In genomic region chr12:120266180-120266535, GRCh38 we compare ENCODE assay signal across 11 cellular contexts. TPM values are rescaled to one million over a fixed set of nuclear protein-coding genes. Genes with fewer than 3 reads are reported as not detected.
DNase-seq lines count a peak whose midpoint lies in the region; ATAC-seq and TF ChIP-seq lines count a peak whose summit lies in the region.
"Had no signal": no experiment of that assay in that cellular context is flagged by ENCODE, and none has a peak within 500 bp of the region (broad histone marks: within the 10 kb centered on the region; RNA-seq: fewer than 3 reads in every experiment).

No MANE protein-coding gene starts in this region.

- no peaks in the 10 kb centered on the region for H3K79me1 ChIP-seq in mesenchymal stem cell (replicated peaks; ENCODE audit: low read length, poor library complexity, severe bottlenecking)

- H2BK120ac ChIP-seq in mesenchymal stem cell (ENCODE audit: low read depth, low read length): no peak overlapping the region

- peaks cover 27% of the 10 kb centered on the region for H3K4me1 Mint-ChIP-seq in MCF 10A (ENCODE audit: insufficient read depth, unreplicated experiment)
- peaks cover 37% of the 10 kb centered on the region for H3K4me1 Mint-ChIP-seq in activated CD4-positive, alpha-beta memory T cell treated with anti-CD3 and anti-CD28 coated beads, Interleukin-2, amount 10 ng/mL, durations not matched to agents 7 days and 5 days

- H3K4me3 ChIP-seq in breast epithelium (no peak overlapping the region), mesenchymal stem cell (ENCODE audit: insufficient read depth in 1 of 2, low read depth in 1 of 2, low read length in 2 of 2) (peak overlapping the region in 1 of 2 experiments; percentile 14), vagina (no peak overlapping the region)

- BruUV-seq in MCF 10A (replicated peaks; lab: Mats Ljungman, UMichigan): no TSS peak

- ATAC-seq in HG02981 (IDR thresholded peaks at IDR 0.05; ENCODE audit: unreplicated experiment) (no peak), GM21360 (IDR thresholded peaks at IDR 0.05; ENCODE audit: unreplicated experiment) (no peak)

- TF ChIP-seq CTCF in MCF 10A (IDR thresholded peaks at IDR 0.05; ENCODE audit: unreplicated experiment) (no peak), breast epithelium (IDR thresholded peaks at IDR 0.05) (no peak), vagina (IDR thresholded peaks at IDR 0.05) (no peak)

- H3K9me3 ChIP-seq in breast epithelium (no peaks in the 10 kb centered on the region), mesenchymal stem cell (ENCODE audit: control insufficient read depth, low read length) (no peaks in the 10 kb centered on the region), vagina (no peaks in the 10 kb centered on the region)

- H3K4me1 ChIP-seq in breast epithelium (peaks cover 11 to 29% of the 10 kb centered on the region in 2 donors), mesenchymal stem cell (ENCODE audit: control insufficient read depth, insufficient read depth, low read depth, low read length) (peaks cover 19% of the 10 kb centered on the region), vagina (peaks cover 44% of the 10 kb centered on the region)

- no peak overlapping the region for H3K14ac ChIP-seq in mesenchymal stem cell (ENCODE audit: low read length in 2 of 2)

- no peak overlapping the region for H3K23ac ChIP-seq in mesenchymal stem cell (ENCODE audit: low read length in 2 of 2)

- CTCF ChIA-PET in MCF 10A (lab: Yijun Ruan, JAX): interaction anchor here (0.6 to 15.6 kb wide), 13 partner anchors 9 to 165 kb away, joined by 3 to 454 read pairs (median 6); partner anchors contain the start of gene RPLP0
- CTCF ChIA-PET in activated CD4-positive, alpha-beta memory T cell treated with anti-CD3 and anti-CD28 coated beads, Interleukin-2, amount 10 ng/mL, durations not matched to agents 7 days and 5 days (lab: Charles Lee): interaction anchor here (0.7 to 15.9 kb wide), 22 partner anchors 8 to 156 kb away, joined by 3 to 561 read pairs (median 5); partner anchors contain the start of genes RNU4-2 and RPLP0

- H3K36me3 Mint-ChIP-seq in MCF 10A (ENCODE audit: insufficient read depth, unreplicated experiment): peaks cover 19% of the 10 kb centered on the region
- H3K36me3 Mint-ChIP-seq in activated CD4-positive, alpha-beta memory T cell treated with anti-CD3 and anti-CD28 coated beads, Interleukin-2, amount 10 ng/mL, durations not matched to agents 7 days and 5 days (ENCODE audit: low read depth): peaks cover 40% of the 10 kb centered on the region

- DNase-seq in MCF 10A (ENCODE audit: unreplicated experiment) (no peak), breast epithelium (ENCODE audit: low spot score in 2 of 2) (no peak), mesenchymal stem cell (no peak), vagina (ENCODE audit: extremely low spot score in 2 of 2) (no peak), NCI-H2081 treated with DMSO at 0.1 percent for 48 hours (lab: John Stamatoyannopoulos, UW) (no peak)
- DNase-seq in activated CD4-positive, alpha-beta memory T cell treated with anti-CD3 and anti-CD28 coated beads, Interleukin-2, amount 10 ng/mL, durations not matched to agents 7 days and 5 days: no peak
- DNase-seq: NCI-H524 treated with DMSO at 0.1 percent for 48 hours had no signal

- no peak overlapping the region for H2BK5ac ChIP-seq in mesenchymal stem cell (ENCODE audit: low read depth, low read length, poor library complexity, severe bottlenecking)

- no peak overlapping the region for H4K91ac ChIP-seq in mesenchymal stem cell (ENCODE audit: low read length)

- H3K36me3 ChIP-seq in breast epithelium (no peaks in the 10 kb centered on the region), mesenchymal stem cell (ENCODE audit: control insufficient read depth in 1 of 2, insufficient read depth in 2 of 2, low read depth in 1 of 2, low read length in 2 of 2) (peaks cover 0 to 17% of the 10 kb centered on the region in 2 experiments), vagina (no peaks in the 10 kb centered on the region)

- H3K4me2 ChIP-seq in mesenchymal stem cell (ENCODE audit: low read length, poor library complexity, severe bottlenecking): no peak overlapping the region

- no peaks in the 10 kb centered on the region for H3K27me3 ChIP-seq in breast epithelium
- H3K27me3 ChIP-seq in mesenchymal stem cell (ENCODE audit: control insufficient read depth in 1 of 2, insufficient read depth in 1 of 2, low read length in 2 of 2): no peaks in the 10 kb centered on the region
- H3K27me3 ChIP-seq in vagina: no peaks in the 10 kb centered on the region

- no peak overlapping the region for H3K18ac ChIP-seq in mesenchymal stem cell (ENCODE audit: low read depth in 1 of 2, low read length in 2 of 2)

- peak overlapping the region; percentile 45 for H4K8ac ChIP-seq in mesenchymal stem cell (ENCODE audit: low read length)

- H3K27ac ChIP-seq in breast epithelium (peak overlapping the region in 1 of 2 donors; percentile 13), mesenchymal stem cell (ENCODE audit: low read length, poor library complexity, severe bottlenecking) (no peak overlapping the region), vagina (peak overlapping the region; percentile 36)

- 57% methylated on average over 4 of the region's 5 CpGs for WGBS in mesenchymal stem cell

- H3K9ac ChIP-seq in mesenchymal stem cell (ENCODE audit: low read length): peak overlapping the region; percentile 21

- no peak overlapping the region for H3K4ac ChIP-seq in mesenchymal stem cell (ENCODE audit: low read depth in 1 of 2, low read length in 2 of 2)

- no peaks in the 10 kb centered on the region for H3K27me3 Mint-ChIP-seq in MCF 10A (ENCODE audit: insufficient read depth, unreplicated experiment)
- H3K27me3 Mint-ChIP-seq in activated CD4-positive, alpha-beta memory T cell treated with anti-CD3 and anti-CD28 coated beads, Interleukin-2, amount 10 ng/mL, durations not matched to agents 7 days and 5 days: no peaks in the 10 kb centered on the region

- no peak overlapping the region for H2BK15ac ChIP-seq in mesenchymal stem cell (ENCODE audit: low read depth, poor library complexity, severe bottlenecking)

- no peak overlapping the region for H2AFZ ChIP-seq in mesenchymal stem cell (ENCODE audit: low read depth, low read length)

- no peak for TF ChIP-seq POLR2A in breast epithelium (IDR thresholded peaks at IDR 0.05)
- no peak for TF ChIP-seq POLR2A in vagina (IDR thresholded peaks at IDR 0.05)

- peak overlapping the region; percentile 1 to 75 for H2BK12ac ChIP-seq in mesenchymal stem cell (ENCODE audit: low read length in 2 of 2)

- no peaks in the 10 kb centered on the region for H3K9me3 Mint-ChIP-seq in MCF 10A (ENCODE audit: unreplicated experiment)
- H3K9me3 Mint-ChIP-seq in activated CD4-positive, alpha-beta memory T cell treated with anti-CD3 and anti-CD28 coated beads, Interleukin-2, amount 10 ng/mL, durations not matched to agents 7 days and 5 days: no peaks in the 10 kb centered on the region

- intact Hi-C loops in MCF 10A (cut with micrococcal nuclease): loop anchor here (10.0 kb wide), 1 partner anchor 151 kb away; the partner anchor contains the start of gene RAB35
- intact Hi-C loops in breast epithelium (cut with DNase I; ENCODE audit: low total_unique reads): loop anchor here (5.0 kb wide), 1 partner anchor 34 kb away; no protein-coding TSS in a partner anchor
- intact Hi-C loops in vagina (cut with DNase I): no loop called here

- peak overlapping the region; percentile 15 for H2AK5ac ChIP-seq in mesenchymal stem cell (ENCODE audit: low read length, severe bottlenecking)

- H3K4me3 Mint-ChIP-seq in MCF 10A (ENCODE audit: unreplicated experiment): peak overlapping the region; percentile 95
- H3K4me3 Mint-ChIP-seq in activated CD4-positive, alpha-beta memory T cell treated with anti-CD3 and anti-CD28 coated beads, Interleukin-2, amount 10 ng/mL, durations not matched to agents 7 days and 5 days: peak overlapping the region; percentile 76

- POLR2A ChIA-PET in MCF 10A (lab: Yijun Ruan, JAX): interaction anchor here (1.3 to 21.6 kb wide), 8 partner anchors 16 to 149 kb away, joined by 4 to 549 read pairs (median 166); partner anchors contain the start of genes RNU4-1, RNU4-2 and RPLP0
- POLR2A ChIA-PET in activated CD4-positive, alpha-beta memory T cell treated with anti-CD3 and anti-CD28 coated beads, Interleukin-2, amount 10 ng/mL, durations not matched to agents 7 days and 5 days (lab: Charles Lee): interaction anchor here (0.7 to 13.0 kb wide), 13 partner anchors 9 to 149 kb away, joined by 3 to 338 read pairs (median 7); partner anchors contain the start of genes RNU4-1, RNU4-2, RPLP0 and SIRT4

- H3K27ac Mint-ChIP-seq in MCF 10A (ENCODE audit: low read depth, unreplicated experiment): no peak overlapping the region
- peak overlapping the region; percentile 80 for H3K27ac Mint-ChIP-seq in activated CD4-positive, alpha-beta memory T cell treated with anti-CD3 and anti-CD28 coated beads, Interleukin-2, amount 10 ng/mL, durations not matched to agents 7 days and 5 days

RNA-seq across cellular contexts. Expression of gene PXN, which starts 0.6 kb away (rescaled TPM):
- 216 and 256 TPM in 2 replicates for total RNA-seq in MCF 10A (2022)
- total RNA-seq in breast epithelium: 10 to 100 TPM; 44.8 to 74.1 (median 53.9) TPM
- 100 to 1,000 TPM; 271 to 274 TPM for total RNA-seq in activated CD4-positive, alpha-beta memory T cell treated with anti-CD3 and anti-CD28 coated beads, Interleukin-2, amount 10 ng/mL, durations not matched to agents 7 days and 5 days
- 90.4 TPM for polyA plus RNA-seq in mesenchymal stem cell (2013, experiment 1 of 2)
- polyA plus RNA-seq in mesenchymal stem cell (2013, experiment 2 of 2): 88.1 TPM
- total RNA-seq in vagina: 95.3 TPM

RNA-seq across cellular contexts. Expression of gene RNU4-2, which starts 25.5 kb away (rescaled TPM):
- 2,753 and 3,369 TPM in 2 replicates for total RNA-seq in MCF 10A (2022)
- total RNA-seq in breast epithelium: under 1 TPM; under 0.01 TPM
- 1,000 to 10,000 TPM; 3,547 to 4,143 TPM for total RNA-seq in activated CD4-positive, alpha-beta memory T cell treated with anti-CD3 and anti-CD28 coated beads, Interleukin-2, amount 10 ng/mL, durations not matched to agents 7 days and 5 days
- not detected for polyA plus RNA-seq in mesenchymal stem cell (2013, experiment 1 of 2)
- not detected for polyA plus RNA-seq in mesenchymal stem cell (2013, experiment 2 of 2)
- total RNA-seq in vagina: under 0.01 TPM
- polyA plus RNA-seq: esophagus had no signal

RNA-seq across cellular contexts. Expression of gene RNU4-1, which starts 26.9 kb away (rescaled TPM):
- 1,764 and 2,069 TPM in 2 replicates for total RNA-seq in MCF 10A (2022)
- under 1 TPM in 2 of 3 donors, not detected in 1; under 0.01 TPM for total RNA-seq in breast epithelium
- total RNA-seq in activated CD4-positive, alpha-beta memory T cell treated with anti-CD3 and anti-CD28 coated beads, Interleukin-2, amount 10 ng/mL, durations not matched to agents 7 days and 5 days: 1,000 to 10,000 TPM; 1,910 to 2,156 TPM
- polyA plus RNA-seq in mesenchymal stem cell (2013, experiment 1 of 2): not detected
- not detected for polyA plus RNA-seq in mesenchymal stem cell (2013, experiment 2 of 2)
- under 0.01 TPM for total RNA-seq in vagina
- total RNA-seq: kidney epithelial cell had no signal
- polyA plus RNA-seq: esophagus had no signal

RNA-seq across cellular contexts. Expression of gene SIRT4, which starts 36.0 kb away (rescaled TPM):
- 0.61 TPM in 1 of 2 replicates, not detected in the other for total RNA-seq in MCF 10A (2022)
- 1 to 10 TPM in 2 of 3 donors, under 1 TPM in 1; 0.98 to 3.1 (median 1.6) TPM for total RNA-seq in breast epithelium
- 1 to 10 TPM; 1.6 to 1.7 TPM for total RNA-seq in activated CD4-positive, alpha-beta memory T cell treated with anti-CD3 and anti-CD28 coated beads, Interleukin-2, amount 10 ng/mL, durations not matched to agents 7 days and 5 days
- polyA plus RNA-seq in mesenchymal stem cell (2013, experiment 1 of 2): 0.99 TPM
- polyA plus RNA-seq in mesenchymal stem cell (2013, experiment 2 of 2): 0.85 TPM
- total RNA-seq in vagina: not detected

Comparison
In these comparisons a context has a peak if more than half of its experiments do, and no peak if none do; other contexts are left out.
1. RNA of gene RNU4-2, which starts 25.5 kb away (total RNA-seq): 3,547 to 4,143 TPM in activated CD4-positive, alpha-beta memory T cell treated with anti-CD3 and anti-CD28 coated beads, Interleukin-2, amount 10 ng/mL, durations not matched to agents 7 days and 5 days and 2,753 to 3,369 TPM in MCF 10A; under 0.01 TPM in breast epithelium and under 0.01 TPM in vagina (single experiment); every median in the first group is over 1,000 times any median in the second.
2. RNA of gene RNU4-1, which starts 26.9 kb away (total RNA-seq): 1,910 to 2,156 TPM in activated CD4-positive, alpha-beta memory T cell treated with anti-CD3 and anti-CD28 coated beads, Interleukin-2, amount 10 ng/mL, durations not matched to agents 7 days and 5 days and 1,764 to 2,069 TPM in MCF 10A; under 0.01 TPM in breast epithelium and under 0.01 TPM in vagina (single experiment); every median in the first group is over 1,000 times any median in the second.